In the genomic region with DNA sequence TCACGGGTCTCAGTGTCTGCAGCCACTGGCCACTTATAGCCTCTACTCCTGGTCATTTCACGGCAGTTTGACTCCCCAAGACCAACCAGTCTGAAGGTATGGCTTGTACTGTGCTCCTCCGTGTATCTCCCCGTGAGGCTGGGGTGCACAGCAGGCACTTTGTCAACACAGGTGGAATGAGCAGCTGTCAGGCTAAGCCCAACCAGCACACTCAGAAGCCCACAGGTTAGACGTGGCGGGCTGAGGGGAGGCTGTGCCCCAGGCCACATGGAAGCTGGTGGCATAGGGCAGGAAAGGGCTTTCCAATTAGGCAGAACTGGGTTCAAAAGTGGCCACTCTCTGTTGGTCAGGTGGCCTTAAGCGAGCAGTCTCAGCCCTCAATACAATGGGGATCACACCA, we compare ENCODE assay signal across 14 cellular contexts. TPM values are rescaled to one million over a fixed set of nuclear protein-coding genes. Genes with fewer than 3 reads are reported as not detected.
DNase-seq lines count a peak whose midpoint lies in the region; ATAC-seq, FAIRE-seq and TF ChIP-seq lines count a peak whose summit lies in the region.
"Had no signal": no experiment of that assay in that cellular context is flagged by ENCODE, and none has a peak within 500 bp of the region (broad histone marks: within the 10 kb centered on the region; RNA-seq: fewer than 3 reads in every experiment).

No MANE protein-coding gene starts in this region.

- no peak overlapping the region for H2BK5ac ChIP-seq in neuronal stem cell (ENCODE audit: low read length)

- peaks cover 44% of the 10 kb centered on the region for H3K79me1 ChIP-seq in neuronal stem cell (ENCODE audit: low read depth, low read length)

- H2AFZ ChIP-seq in neuronal stem cell (ENCODE audit: low read length): no peak overlapping the region
- H2AFZ ChIP-seq: GM23248 had no signal

- ATAC-seq in WTC11: peak; percentile 13
- ATAC-seq: PC-3 had no signal

- H2AK5ac ChIP-seq in neuronal stem cell (ENCODE audit: low read depth, low read length): peak overlapping the region; percentile 83

- no peak overlapping the region for H3K14ac ChIP-seq in neuronal stem cell (ENCODE audit: low read length)

- peak overlapping the region; percentile 23 for H2BK12ac ChIP-seq in neuronal stem cell (ENCODE audit: low read length)

- peaks cover 4% of the 10 kb centered on the region for H3K9me3 Mint-ChIP-seq in WTC11
- H3K9me3 Mint-ChIP-seq: activated CD4-positive, alpha-beta T cell treated with anti-CD3 and anti-CD28 coated beads, Interleukin-2, amount 10 ng/mL, durations not matched to agents 24 days and 14 days; natural killer cell; T-helper 1 cell treated with Interleukin-12 subunit alpha and Interleukin-12 subunit beta and Interleukin-4 antibody, amounts not matched to agents 30 μg/mL and 1 μg/mL, for 36 hours had no signal

- peak; percentile 79 for DNase-seq in ELF-1 (ENCODE audit: low read depth, low spot score)
- peak; percentile 93 for DNase-seq in NCI-H146 (lab: John Stamatoyannopoulos, UW)
- no peak for DNase-seq in WTC11 (ENCODE audit: low spot score)
- DNase-seq in neuronal stem cell (ENCODE audit: low spot score): no peak
- DNase-seq in H54 (ENCODE audit: insufficient read length, low spot score): no peak
- no peak for DNase-seq in amniotic stem cell (lab: John Stamatoyannopoulos, UW)
- DNase-seq in activated CD4-positive, CD25-positive, alpha-beta regulatory T cell (lab: John Stamatoyannopoulos, UW): no peak
- DNase-seq: brain microvascular endothelial cell, GM23248, natural killer cell, NCI-H1105 treated with DMSO at 0.1 percent for 48 hours, PC-3 had no signal

- no peak for TF ChIP-seq CTCF in WTC11 (IDR thresholded peaks at IDR 0.05)

- H4K91ac ChIP-seq in neuronal stem cell (ENCODE audit: low read depth, low read length, poor library complexity): no peak overlapping the region

- no peaks in the 10 kb centered on the region for H3K9me3 ChIP-seq in neuronal stem cell (replicated peaks in 1 of 2; ENCODE audit: control insufficient read depth in 2 of 2, insufficient read depth in 1 of 2, low read depth in 1 of 2, low read length in 2 of 2)

- FAIRE-seq in H54 (lab: Jason Lieb, UNC): no peak

- H3K27ac Mint-ChIP-seq in WTC11: peak overlapping the region; percentile 71; the same call in 1 of the 2 replicates
- H3K27ac Mint-ChIP-seq: natural killer cell; T-helper 1 cell treated with Interleukin-12 subunit alpha and Interleukin-12 subunit beta and Interleukin-4 antibody, amounts not matched to agents 30 μg/mL and 1 μg/mL, for 36 hours had no signal

- no peak overlapping the region for H3K4ac ChIP-seq in neuronal stem cell (ENCODE audit: low read length)

- no peak overlapping the region for H4K8ac ChIP-seq in neuronal stem cell (ENCODE audit: low read depth, low read length)

- peaks cover 5% of the 10 kb centered on the region for H3K36me3 Mint-ChIP-seq in WTC11
- H3K36me3 Mint-ChIP-seq: natural killer cell had no signal

- H3K4me1 Mint-ChIP-seq in WTC11: peaks cover 55% of the 10 kb centered on the region

- H3K9ac ChIP-seq in neuronal stem cell (ENCODE audit: low read depth, low read length, poor library complexity): no peak overlapping the region
- H3K9ac ChIP-seq: GM23248 had no signal

- H3K27me3 Mint-ChIP-seq in WTC11 (ENCODE audit: low read depth): no peaks in the 10 kb centered on the region

- H3K36me3 ChIP-seq in neuronal stem cell (replicated peaks in 1 of 2; ENCODE audit: control insufficient read depth in 2 of 2, insufficient read depth in 2 of 2, low read length in 2 of 2): peaks cover 0 to 21% of the 10 kb centered on the region in 2 donors
- H3K36me3 ChIP-seq: brain microvascular endothelial cell had no signal

- no peak overlapping the region for H3K4me3 Mint-ChIP-seq in WTC11
- H3K4me3 Mint-ChIP-seq: activated CD4-positive, alpha-beta T cell treated with anti-CD3 and anti-CD28 coated beads, Interleukin-2, amount 10 ng/mL, durations not matched to agents 24 days and 14 days; natural killer cell; T-helper 1 cell treated with Interleukin-12 subunit alpha and Interleukin-12 subunit beta and Interleukin-4 antibody, amounts not matched to agents 30 μg/mL and 1 μg/mL, for 36 hours had no signal

- H3K23ac ChIP-seq in neuronal stem cell (ENCODE audit: low read depth, low read length, poor library complexity): peak overlapping the region; percentile 26

- no CpG with 5 or more reads among the region's 7 CpGs for WGBS in neuronal stem cell (ENCODE audit: extremely low coverage in 2 of 2, insufficient read length in 2 of 2, insufficient replicate concordance in 1 of 2), 2 donors

- H2BK15ac ChIP-seq in neuronal stem cell (ENCODE audit: low read length): peak overlapping the region; percentile 3

- POLR2A ChIA-PET in WTC11 (lab: Charles Lee): no interaction called here

- CTCF ChIA-PET in WTC11 (lab: Charles Lee): interaction anchor here (0.9 to 6.5 kb wide), 13 partner anchors 11 to 290 kb away, joined by 3 to 55 read pairs (median 8); no protein-coding TSS in a partner anchor

- H3K4me2 ChIP-seq in neuronal stem cell (ENCODE audit: insufficient read depth, low read length, poor library complexity, severe bottlenecking): no peak overlapping the region

- H3K27me3 ChIP-seq in neuronal stem cell (ENCODE audit: control insufficient read depth in 3 of 3, insufficient read depth in 3 of 3, low read depth in 1 of 3, low read length in 3 of 3): no peaks in the 10 kb centered on the region
- H3K27me3 ChIP-seq: brain microvascular endothelial cell had no signal

- H3K4me3 ChIP-seq in neuronal stem cell (ENCODE audit: low read length in 2 of 2): peak overlapping the region in 1 of 2 donors; percentile 1
- H3K4me3 ChIP-seq: GM23248 had no signal

- H2BK120ac ChIP-seq in neuronal stem cell (ENCODE audit: low read depth, low read length): no peak overlapping the region

- H3K4me1 ChIP-seq in neuronal stem cell (ENCODE audit: control insufficient read depth in 2 of 2, insufficient read depth in 1 of 2, low read depth in 1 of 2, low read length in 2 of 2): peaks cover 3 to 51% of the 10 kb centered on the region in 2 donors

- H3K27ac ChIP-seq in neuronal stem cell (replicated peaks; ENCODE audit: low read length): peak overlapping the region; percentile 18
- H3K27ac ChIP-seq: brain microvascular endothelial cell, GM23248 had no signal

- peak overlapping the region; percentile 3 for H3K18ac ChIP-seq in neuronal stem cell (ENCODE audit: low read length)

- no peak for TF ChIP-seq POLR2A in H54 (IDR thresholded peaks at IDR 0.05; ENCODE audit: low read depth, low read length)

TF ChIP-seq in WTC11, 78 proteins besides CTCF, POLR2A, EP300 and RAD21 (continues in another document):
- no peak for TF ChIP-seq ESRRA (CRISPR knock-in tag; IDR thresholded peaks at IDR 0.05; ENCODE audit: borderline replicate concordance)
- no peak for TF ChIP-seq ZNF317 (CRISPR knock-in tag; IDR thresholded peaks at IDR 0.05; ENCODE audit: borderline replicate concordance, low read depth)
- no peak for TF ChIP-seq NFE2L1 (CRISPR knock-in tag; IDR thresholded peaks at IDR 0.05)
- no peak for TF ChIP-seq SMAD4 (CRISPR knock-in tag; IDR thresholded peaks at IDR 0.05)
- TF ChIP-seq, protein P1, sequence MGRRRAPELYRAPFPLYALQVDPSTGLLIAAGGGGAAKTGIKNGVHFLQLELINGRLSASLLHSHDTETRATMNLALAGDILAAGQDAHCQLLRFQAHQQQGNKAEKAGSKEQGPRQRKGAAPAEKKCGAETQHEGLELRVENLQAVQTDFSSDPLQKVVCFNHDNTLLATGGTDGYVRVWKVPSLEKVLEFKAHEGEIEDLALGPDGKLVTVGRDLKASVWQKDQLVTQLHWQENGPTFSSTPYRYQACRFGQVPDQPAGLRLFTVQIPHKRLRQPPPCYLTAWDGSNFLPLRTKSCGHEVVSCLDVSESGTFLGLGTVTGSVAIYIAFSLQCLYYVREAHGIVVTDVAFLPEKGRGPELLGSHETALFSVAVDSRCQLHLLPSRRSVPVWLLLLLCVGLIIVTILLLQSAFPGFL (CRISPR knock-in tag; IDR thresholded peaks at IDR 0.05; ENCODE audit: borderline replicate concordance): no peak
- TF ChIP-seq, protein P2, sequence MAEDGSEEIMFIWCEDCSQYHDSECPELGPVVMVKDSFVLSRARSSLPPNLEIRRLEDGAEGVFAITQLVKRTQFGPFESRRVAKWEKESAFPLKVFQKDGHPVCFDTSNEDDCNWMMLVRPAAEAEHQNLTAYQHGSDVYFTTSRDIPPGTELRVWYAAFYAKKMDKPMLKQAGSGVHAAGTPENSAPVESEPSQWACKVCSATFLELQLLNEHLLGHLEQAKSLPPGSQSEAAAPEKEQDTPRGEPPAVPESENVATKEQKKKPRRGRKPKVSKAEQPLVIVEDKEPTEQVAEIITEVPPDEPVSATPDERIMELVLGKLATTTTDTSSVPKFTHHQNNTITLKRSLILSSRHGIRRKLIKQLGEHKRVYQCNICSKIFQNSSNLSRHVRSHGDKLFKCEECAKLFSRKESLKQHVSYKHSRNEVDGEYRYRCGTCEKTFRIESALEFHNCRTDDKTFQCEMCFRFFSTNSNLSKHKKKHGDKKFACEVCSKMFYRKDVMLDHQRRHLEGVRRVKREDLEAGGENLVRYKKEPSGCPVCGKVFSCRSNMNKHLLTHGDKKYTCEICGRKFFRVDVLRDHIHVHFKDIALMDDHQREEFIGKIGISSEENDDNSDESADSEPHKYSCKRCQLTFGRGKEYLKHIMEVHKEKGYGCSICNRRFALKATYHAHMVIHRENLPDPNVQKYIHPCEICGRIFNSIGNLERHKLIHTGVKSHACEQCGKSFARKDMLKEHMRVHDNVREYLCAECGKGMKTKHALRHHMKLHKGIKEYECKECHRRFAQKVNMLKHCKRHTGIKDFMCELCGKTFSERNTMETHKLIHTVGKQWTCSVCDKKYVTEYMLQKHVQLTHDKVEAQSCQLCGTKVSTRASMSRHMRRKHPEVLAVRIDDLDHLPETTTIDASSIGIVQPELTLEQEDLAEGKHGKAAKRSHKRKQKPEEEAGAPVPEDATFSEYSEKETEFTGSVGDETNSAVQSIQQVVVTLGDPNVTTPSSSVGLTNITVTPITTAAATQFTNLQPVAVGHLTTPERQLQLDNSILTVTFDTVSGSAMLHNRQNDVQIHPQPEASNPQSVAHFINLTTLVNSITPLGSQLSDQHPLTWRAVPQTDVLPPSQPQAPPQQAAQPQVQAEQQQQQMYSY (CRISPR knock-in tag; IDR thresholded peaks at IDR 0.05): no peak
- no peak for TF ChIP-seq GRHL2 (CRISPR knock-in tag; IDR thresholded peaks at IDR 0.05; ENCODE audit: insufficient replicate concordance, severe bottlenecking)
- TF ChIP-seq ATF1 (CRISPR knock-in tag; IDR thresholded peaks at IDR 0.05): no peak

RNA-seq across cellular contexts. Expression of a gene that starts 7.0 kb away (rescaled TPM):
- 42.4 to 44.2 TPM (median 42.9 TPM) in 3 replicates for total RNA-seq in WTC11 (2021)
- 235 TPM for polyA plus RNA-seq in neuronal stem cell (2013, experiment 1 of 2)
- 227 TPM for polyA plus RNA-seq in neuronal stem cell (2013, experiment 2 of 2)

Comparison
In these comparisons a context has a peak if more than half of its experiments do, and no peak if none do; other contexts are left out.
1. DNase-seq: peak in ELF-1 (single experiment) and NCI-H146 (single experiment); none in WTC11 (single experiment), neuronal stem cell (single experiment), H54 (single experiment), amniotic stem cell (single experiment) and activated CD4-positive, CD25-positive, alpha-beta regulatory T cell (0 of 4).